In the genomic region with DNA sequence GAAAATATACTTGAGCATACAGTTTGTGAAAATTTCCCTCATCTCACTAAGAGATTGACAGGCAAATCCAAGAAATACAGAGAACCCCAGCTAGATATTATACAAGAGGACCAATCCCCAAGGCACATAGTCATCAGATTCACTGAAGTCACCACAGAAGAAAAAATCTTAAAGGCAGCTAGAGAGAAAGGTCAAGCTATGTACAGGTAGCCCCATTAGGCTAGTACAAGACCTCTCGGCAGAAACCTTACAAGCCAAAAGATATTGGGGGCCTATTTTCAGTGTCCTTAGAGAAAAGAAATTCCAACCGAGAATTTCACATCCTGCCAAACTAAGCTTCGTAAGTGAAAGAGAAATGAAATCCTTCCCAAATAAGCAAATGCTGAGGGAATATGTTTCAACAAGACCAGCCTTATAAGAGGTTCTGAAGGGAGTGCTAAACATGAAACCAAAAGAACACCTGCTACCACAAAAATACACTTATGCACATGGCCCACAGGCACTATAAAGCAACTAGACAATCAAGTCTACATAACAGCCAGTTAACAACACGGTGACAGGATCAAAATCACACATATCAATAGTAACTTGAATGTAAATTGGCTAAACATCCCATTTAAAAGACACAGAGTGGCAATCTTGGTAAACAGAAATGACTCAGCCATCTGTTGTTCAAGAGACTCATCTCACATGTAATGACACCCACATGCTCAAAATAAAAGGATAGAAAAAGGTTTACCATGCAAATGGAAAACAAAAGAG, we compare ENCODE assay signal across 17 cellular contexts.
DNase-seq lines count a peak whose midpoint lies in the region; ATAC-seq lines count a peak whose summit lies in the region.
"Had no signal": no experiment of that assay in that cellular context is flagged by ENCODE, and none has a peak within 500 bp of the region (broad histone marks: within the 10 kb centered on the region; RNA-seq: fewer than 3 reads in every experiment).

No MANE protein-coding gene starts in this region.

- H3K36me3 Mint-ChIP-seq in naive thymus-derived CD8-positive, alpha-beta T cell = no peaks in the 10 kb centered on the region
- no peaks in the 10 kb centered on the region for H3K36me3 Mint-ChIP-seq in naive thymus-derived CD4-positive, alpha-beta T cell
- H3K36me3 Mint-ChIP-seq in activated naive CD8-positive, alpha-beta T cell treated with anti-CD3 and anti-CD28 coated beads for 36 hours = no peaks in the 10 kb centered on the region
- no peaks in the 10 kb centered on the region for H3K36me3 Mint-ChIP-seq in T-cell

- POLR2A ChIA-PET in naive thymus-derived CD8-positive, alpha-beta T cell (lab: Charles Lee) = no interaction called here
- POLR2A ChIA-PET in naive thymus-derived CD4-positive, alpha-beta T cell (lab: Charles Lee) = no interaction called here
- POLR2A ChIA-PET in T-cell (lab: Charles Lee) = no interaction called here

- H3K4me1 ChIP-seq in naive thymus-derived CD4-positive, alpha-beta T cell (ENCODE audit: control insufficient read depth in 2 of 2, insufficient read depth in 2 of 2, low read length in 2 of 2) = no peaks in the 10 kb centered on the region
- H3K4me1 ChIP-seq: testis had no signal

- H3K4me3 ChIP-seq in naive thymus-derived CD4-positive, alpha-beta T cell (ENCODE audit: low read length) = no peak overlapping the region
- H3K4me3 ChIP-seq: testis had no signal

- H3K36me3 ChIP-seq in naive thymus-derived CD4-positive, alpha-beta T cell (ENCODE audit: control insufficient read depth in 2 of 3, insufficient read depth in 3 of 3, low read length in 3 of 3) = no peaks in the 10 kb centered on the region

- peak; percentile 69 for DNase-seq in NCI-H1105 treated with DMSO at 0.1 percent for 48 hours (lab: John Stamatoyannopoulos, UW)
- DNase-seq in NCI-H748 treated with DMSO at 0.1 percent for 48 hours (lab: John Stamatoyannopoulos, UW) = peak; percentile 93
- DNase-seq in naive thymus-derived CD8-positive, alpha-beta T cell = no peak
- DNase-seq in naive thymus-derived CD4-positive, alpha-beta T cell = no peak
- DNase-seq in activated naive CD8-positive, alpha-beta T cell treated with anti-CD3 and anti-CD28 coated beads for 36 hours = no peak
- DNase-seq in T-cell = no peak
- DNase-seq: activated CD4-positive, CD25-positive, alpha-beta regulatory T cell treated with anti-CD3 and anti-CD28 coated beads, Interleukin-2, amount 50 U/mL, for 72 hours; activated CD8-positive, alpha-beta memory T cell treated with anti-CD3 and anti-CD28 coated beads, Interleukin-2, amount 50 U/mL, for 48 hours; AML-193; DMS79 treated with DMSO at 0.1 percent for 48 hours; effector CD4-positive, alpha-beta T cell; GOT3; NCI-H524 treated with DMSO at 0.1 percent for 48 hours; testis had no signal

- no peaks in the 10 kb centered on the region for H3K9me3 ChIP-seq in naive thymus-derived CD4-positive, alpha-beta T cell (ENCODE audit: control insufficient read depth in 2 of 3, low read length in 3 of 3)
- H3K9me3 ChIP-seq: testis had no signal

- H3K4me1 Mint-ChIP-seq in naive thymus-derived CD8-positive, alpha-beta T cell = no peaks in the 10 kb centered on the region
- H3K4me1 Mint-ChIP-seq in naive thymus-derived CD4-positive, alpha-beta T cell = no peaks in the 10 kb centered on the region
- no peaks in the 10 kb centered on the region for H3K4me1 Mint-ChIP-seq in activated naive CD8-positive, alpha-beta T cell treated with anti-CD3 and anti-CD28 coated beads for 36 hours
- H3K4me1 Mint-ChIP-seq in T-cell = no peaks in the 10 kb centered on the region
- H3K4me1 Mint-ChIP-seq: activated naive CD4-positive, alpha-beta T cell treated with anti-CD3 and anti-CD28 coated beads, Interleukin-2, amount 50 U/mL, for 24 hours had no signal

- peaks cover 6 to 35% (median 18%) of the 10 kb centered on the region in 5 donors for H3K27me3 Mint-ChIP-seq in naive thymus-derived CD8-positive, alpha-beta T cell
- H3K27me3 Mint-ChIP-seq in naive thymus-derived CD4-positive, alpha-beta T cell = peaks cover 3 to 51% (median 31%) of the 10 kb centered on the region in 5 donors
- peaks cover 41% of the 10 kb centered on the region for H3K27me3 Mint-ChIP-seq in activated naive CD8-positive, alpha-beta T cell treated with anti-CD3 and anti-CD28 coated beads for 36 hours
- peaks cover 18 to 21% of the 10 kb centered on the region in 2 donors for H3K27me3 Mint-ChIP-seq in T-cell

- H3K27ac ChIP-seq in naive thymus-derived CD4-positive, alpha-beta T cell (ENCODE audit: low read depth, low read length) = no peak overlapping the region
- H3K27ac ChIP-seq: testis had no signal

- H3K27ac Mint-ChIP-seq in naive thymus-derived CD8-positive, alpha-beta T cell = no peak overlapping the region
- H3K27ac Mint-ChIP-seq in naive thymus-derived CD4-positive, alpha-beta T cell = no peak overlapping the region
- H3K27ac Mint-ChIP-seq in activated naive CD8-positive, alpha-beta T cell treated with anti-CD3 and anti-CD28 coated beads for 36 hours = no peak overlapping the region
- H3K27ac Mint-ChIP-seq in T-cell = no peak overlapping the region
- H3K27ac Mint-ChIP-seq: activated naive CD4-positive, alpha-beta T cell treated with anti-CD3 and anti-CD28 coated beads, Interleukin-2, amount 50 U/mL, for 24 hours had no signal

- ATAC-seq in GM18520 (IDR thresholded peaks at IDR 0.05; ENCODE audit: unreplicated experiment) (peak; percentile 75), HG02610 (IDR thresholded peaks at IDR 0.05; ENCODE audit: unreplicated experiment) (peak; percentile 97), T-cell (replicated peaks in 1 of 4) (no peak)
- ATAC-seq in naive thymus-derived CD8-positive, alpha-beta T cell = no peak
- ATAC-seq in naive thymus-derived CD4-positive, alpha-beta T cell = no peak

- H3K4me3 Mint-ChIP-seq in naive thymus-derived CD8-positive, alpha-beta T cell = no peak overlapping the region
- no peak overlapping the region for H3K4me3 Mint-ChIP-seq in naive thymus-derived CD4-positive, alpha-beta T cell
- no peak overlapping the region for H3K4me3 Mint-ChIP-seq in activated naive CD8-positive, alpha-beta T cell treated with anti-CD3 and anti-CD28 coated beads for 36 hours
- H3K4me3 Mint-ChIP-seq in T-cell = no peak overlapping the region
- H3K4me3 Mint-ChIP-seq: activated naive CD4-positive, alpha-beta T cell treated with anti-CD3 and anti-CD28 coated beads, Interleukin-2, amount 50 U/mL, for 24 hours had no signal

- peaks cover 0 to 16% (median 3%) of the 10 kb centered on the region in 9 donors for H3K9me3 Mint-ChIP-seq in naive thymus-derived CD8-positive, alpha-beta T cell
- peaks cover 0 to 23% (median 6%) of the 10 kb centered on the region in 11 donors for H3K9me3 Mint-ChIP-seq in naive thymus-derived CD4-positive, alpha-beta T cell
- H3K9me3 Mint-ChIP-seq in activated naive CD8-positive, alpha-beta T cell treated with anti-CD3 and anti-CD28 coated beads for 36 hours = peaks cover 4% of the 10 kb centered on the region
- H3K9me3 Mint-ChIP-seq in T-cell = peaks cover 1 to 6% (median 2%) of the 10 kb centered on the region in 3 donors

- intact Hi-C loops in naive thymus-derived CD4-positive, alpha-beta T cell (cut with micrococcal nuclease) = no loop called here

- H3K27me3 ChIP-seq in naive thymus-derived CD4-positive, alpha-beta T cell (ENCODE audit: control insufficient read depth in 2 of 2, insufficient read depth in 2 of 2, low read length in 2 of 2) = no peaks in the 10 kb centered on the region
- H3K27me3 ChIP-seq: testis had no signal

- CTCF ChIA-PET in naive thymus-derived CD4-positive, alpha-beta T cell (lab: Charles Lee) = no interaction called here
- CTCF ChIA-PET in T-cell (lab: Charles Lee) = no interaction called here

Comparison
In these comparisons a context has a peak if more than half of its experiments do, and no peak if none do; other contexts are left out.
1. ATAC-seq: peak in GM18520 (single experiment) and HG02610 (single experiment); none in naive thymus-derived CD8-positive, alpha-beta T cell (0 of 2), naive thymus-derived CD4-positive, alpha-beta T cell (single experiment) and T-cell (0 of 4).
2. DNase-seq: peak in NCI-H1105 treated with DMSO at 0.1 percent for 48 hours (single experiment) and NCI-H748 treated with DMSO at 0.1 percent for 48 hours (single experiment); none in naive thymus-derived CD8-positive, alpha-beta T cell (0 of 10), naive thymus-derived CD4-positive, alpha-beta T cell (0 of 9), activated naive CD8-positive, alpha-beta T cell treated with anti-CD3 and anti-CD28 coated beads for 36 hours (single experiment) and T-cell (0 of 34).